Comparison of ENCODE assay signal across 26 cellular contexts in the genomic region with DNA sequence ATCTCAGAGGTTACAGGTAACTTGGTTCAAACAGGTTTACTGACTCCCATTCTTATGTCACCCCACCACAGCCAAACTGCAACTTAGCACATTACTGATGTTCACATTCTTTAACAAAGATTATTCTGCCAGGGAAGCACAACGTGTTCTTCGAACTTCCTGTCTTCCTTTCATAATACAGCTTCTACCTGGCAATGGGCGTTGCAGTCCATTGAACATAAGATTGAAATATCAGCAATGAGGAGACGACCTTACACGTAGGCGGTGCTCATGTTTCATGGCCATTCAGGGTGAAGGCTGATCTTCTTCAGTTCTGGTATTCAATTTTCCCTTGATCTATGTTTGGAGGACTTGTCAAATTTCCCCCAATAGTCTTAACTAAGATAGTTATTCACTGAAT.
DNase-seq lines count a peak whose midpoint lies in the region; FAIRE-seq and TF ChIP-seq lines count a peak whose summit lies in the region.
"Had no signal": no experiment of that assay in that cellular context is flagged by ENCODE, and none has a peak within 500 bp of the region (broad histone marks: within the 10 kb centered on the region; RNA-seq: fewer than 3 reads in every experiment).

No MANE protein-coding gene starts in this region.

- FAIRE-seq in HTR-8/SVneo (lab: Jason Lieb, UNC) (peak; percentile 90), RCC 7860 (lab: Jason Lieb, UNC) (no peak)
- FAIRE-seq: A204.1, GM12878, GM12892, GM18507 had no signal

- H3K27me3 ChIP-seq in osteoblast (ENCODE audit: insufficient read depth, low read length), result no peaks in the 10 kb centered on the region
- H3K27me3 ChIP-seq: BE2C, BLaER1 had no signal

- H2AFZ ChIP-seq in osteoblast (ENCODE audit: low read length), result no peak overlapping the region

- H3K4me1 ChIP-seq in osteoblast (ENCODE audit: insufficient read depth, low read length), result no peaks in the 10 kb centered on the region
- H3K4me1 ChIP-seq: BE2C, BLaER1 had no signal

- DNase-seq in HTR-8/SVneo (ENCODE audit: insufficient read length, low spot score), result no peak
- DNase-seq in left kidney (ENCODE audit: low read depth, low spot score), result peak; percentile 56
- no peak for DNase-seq in osteoblast (ENCODE audit: insufficient read length, low spot score, missing footprints)
- DNase-seq in foreskin melanocyte, result no peak
- no peak for DNase-seq in RCC 7860 (ENCODE audit: low spot score)
- DNase-seq: 8988T; ACHN; BE2C; C1 segment of cervical spinal cord; CD4-positive, alpha-beta memory T cell; CD4-positive, CD25-positive, alpha-beta regulatory T cell; CD8-positive, alpha-beta memory T cell; COR-L47; DMS 273 treated with DMSO at 0.1 percent for 48 hours; DMS153; DMS53; DMS79; DND-41; EL; GDM1 had no signal

- H3K4me2 ChIP-seq in osteoblast (ENCODE audit: insufficient read depth, low read length), result no peak overlapping the region
- H3K4me2 ChIP-seq: BLaER1 had no signal

- peak overlapping the region; percentile 7; the same call in 1 of the 2 replicates for H3K27ac ChIP-seq in VCaP
- no peak overlapping the region for H3K27ac ChIP-seq in osteoblast (ENCODE audit: low read depth, low read length)
- H3K27ac ChIP-seq: BLaER1 had no signal

- no peaks in the 10 kb centered on the region for H3K79me2 ChIP-seq in osteoblast (ENCODE audit: insufficient read depth, low read length)

- H3K9me3 ChIP-seq in osteoblast (ENCODE audit: low read depth, low read length), result no peaks in the 10 kb centered on the region
- H3K9me3 ChIP-seq: BE2C had no signal

- H3K4me3 ChIP-seq in osteoblast (ENCODE audit: insufficient read depth, low read length), result no peak overlapping the region
- H3K4me3 ChIP-seq: BLaER1, GM12878 had no signal

- H3K36me3 ChIP-seq in osteoblast (ENCODE audit: insufficient read depth, low read length), result no peaks in the 10 kb centered on the region
- H3K36me3 ChIP-seq: BE2C, BLaER1 had no signal

- TF ChIP-seq CTCF in VCaP (conservative IDR thresholded peaks at IDR 0.05) (no peak), osteoblast (IDR thresholded peaks at IDR 0.05; ENCODE audit: extremely low read depth, low read depth, low read length) (no peak)

- no peaks in the 10 kb centered on the region for H4K20me1 ChIP-seq in osteoblast (ENCODE audit: insufficient read depth, low read length)
- H4K20me1 ChIP-seq: BLaER1 had no signal
